Comparison of ENCODE assay signal across 11 cellular contexts in the genomic region with DNA sequence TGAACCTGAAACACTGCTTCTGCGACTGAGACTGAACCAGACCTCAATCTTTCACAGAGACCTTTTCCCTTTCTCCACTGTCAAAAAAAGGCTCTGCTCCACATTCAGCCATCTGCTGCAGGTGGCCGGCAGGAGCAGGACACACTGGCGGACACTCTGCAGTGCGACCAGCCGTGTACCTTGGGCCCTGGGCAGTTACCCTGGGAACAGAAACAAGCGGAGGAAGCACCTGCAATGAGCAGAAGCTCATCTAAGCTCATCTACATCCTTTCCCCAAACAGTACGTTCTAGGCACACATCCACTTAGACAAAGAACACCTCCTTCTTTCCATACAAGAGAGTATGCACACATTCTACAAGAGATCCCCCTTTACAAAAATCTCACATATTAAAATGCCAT. TPM values are rescaled to one million over a fixed set of nuclear protein-coding genes. Genes with fewer than 3 reads are reported as not detected.
DNase-seq lines count a peak whose midpoint lies in the region; ATAC-seq and TF ChIP-seq lines count a peak whose summit lies in the region.
"Had no signal": no experiment of that assay in that cellular context is flagged by ENCODE, and none has a peak within 500 bp of the region (broad histone marks: within the 10 kb centered on the region; RNA-seq: fewer than 3 reads in every experiment).

No MANE protein-coding gene starts in this region.

- H3K27ac ChIP-seq in C4-2B = peak overlapping the region; percentile 46
- H3K27ac ChIP-seq: SJSA1 had no signal

- DNase-seq in T-helper 17 cell (no peak), left colon (no peak)
- DNase-seq: NCI-H1436; stimulated activated CD4-positive, alpha-beta T cell treated with anti-CD3 and anti-CD28 coated beads, Interleukin-4, amount 100 ng/mL, for 4 hours had no signal

- peaks cover 2% of the 10 kb centered on the region for H3K36me3 Mint-ChIP-seq in T-helper 17 cell (ENCODE audit: low read depth)

- ATAC-seq in GM18909 (IDR thresholded peaks at IDR 0.05; ENCODE audit: poor library complexity, unreplicated experiment) (peak; percentile 47), HG02763 (IDR thresholded peaks at IDR 0.05; ENCODE audit: unreplicated experiment) (peak; percentile 33), T-helper 17 cell (no peak), HG02970 (IDR thresholded peaks at IDR 0.05; ENCODE audit: low FRiP score, unreplicated experiment) (no peak), GM19452 (IDR thresholded peaks at IDR 0.05; ENCODE audit: unreplicated experiment) (no peak), left colon (no peak), GM21528 (IDR thresholded peaks at IDR 0.05; ENCODE audit: low FRiP score, unreplicated experiment) (no peak)

- no peaks in the 10 kb centered on the region for H3K9me3 ChIP-seq in T-helper 17 cell (ENCODE audit: control insufficient read depth, low read length, poor library complexity, severe bottlenecking)
- H3K9me3 ChIP-seq: SJSA1 had no signal

- TF ChIP-seq CTCF in C4-2B (conservative IDR thresholded peaks at IDR 0.05) = no peak

- peaks cover 75% of the 10 kb centered on the region for H3K4me1 Mint-ChIP-seq in T-helper 17 cell

- H3K27ac Mint-ChIP-seq in T-helper 17 cell = peak overlapping the region; percentile 88

- peak overlapping the region; percentile 65 for H3K4me3 Mint-ChIP-seq in T-helper 17 cell

- intact Hi-C loops in left colon (cut with DNase I, micrococcal nuclease) = no loop called here

- no peaks in the 10 kb centered on the region for H3K27me3 Mint-ChIP-seq in T-helper 17 cell

RNA-seq across cellular contexts. Expression of a gene that starts 22.8 kb away (rescaled TPM):
- total RNA-seq in T-helper 17 cell = 100 to 1,000 TPM; 114 to 120 TPM
- total RNA-seq in left colon = 10 to 100 TPM; 78.6 to 85.5 TPM

Comparison
In these comparisons a context has a peak if more than half of its experiments do, and no peak if none do; other contexts are left out.
1. ATAC-seq: peak in GM18909 (single experiment) and HG02763 (single experiment); none in T-helper 17 cell (single experiment), HG02970 (single experiment), GM19452 (single experiment), left colon (single experiment) and GM21528 (single experiment).